In the genomic region with DNA sequence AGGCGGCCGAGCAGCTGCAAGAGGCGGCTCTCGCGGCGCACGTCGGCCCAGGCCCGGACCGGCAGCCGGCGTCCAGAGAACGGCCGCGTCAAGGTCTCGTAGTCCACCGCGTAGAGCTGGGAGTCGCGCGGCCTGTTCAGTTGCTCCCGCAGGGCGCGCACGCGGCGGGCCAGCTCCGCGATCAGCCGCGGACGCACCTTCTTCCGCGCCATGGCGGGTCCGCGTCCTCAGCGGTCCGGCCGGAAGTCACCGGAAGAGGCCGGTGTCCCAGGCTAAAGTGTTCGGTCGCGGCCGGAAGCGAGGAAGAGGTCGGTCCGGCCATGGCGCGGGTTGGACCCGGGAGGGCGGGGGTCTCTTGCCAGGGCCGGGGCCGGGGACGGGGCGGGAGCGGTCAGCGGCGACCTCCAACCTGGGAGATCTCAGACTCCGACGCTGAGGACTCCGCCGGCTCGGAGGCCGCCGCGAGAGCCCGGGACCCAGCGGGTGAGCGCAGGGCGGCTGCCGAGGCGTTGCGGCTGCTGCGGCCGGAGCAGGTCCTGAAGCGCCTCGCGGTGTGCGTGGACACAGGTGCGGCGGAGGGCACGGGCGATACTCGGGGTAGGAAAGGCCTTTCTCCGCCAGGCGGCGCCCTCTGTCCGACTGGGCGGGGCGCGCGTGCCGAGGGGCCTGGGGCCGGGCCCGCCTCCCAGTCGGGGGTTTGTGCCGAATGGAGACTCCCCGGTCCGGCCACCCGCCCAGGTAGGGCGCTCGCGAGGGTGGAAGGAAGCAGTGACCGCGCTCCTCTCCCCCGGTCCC, we compare ENCODE assay signal across 1 cellular context.
A peak's percentile ranks its signal among the peaks of the same experiment; 100 is the strongest.
TF ChIP-seq lines count a peak whose summit lies in the region.

A gene (minus strand): TSS at position 227 of the 795 bp plus-strand sequence. CDS start 15 bp downstream, at position 212.

TF ChIP-seq in HepG2, 621 proteins besides CTCF, POLR2A, EP300 and RAD21 (continued from another document):
- TF ChIP-seq, protein P1, sequence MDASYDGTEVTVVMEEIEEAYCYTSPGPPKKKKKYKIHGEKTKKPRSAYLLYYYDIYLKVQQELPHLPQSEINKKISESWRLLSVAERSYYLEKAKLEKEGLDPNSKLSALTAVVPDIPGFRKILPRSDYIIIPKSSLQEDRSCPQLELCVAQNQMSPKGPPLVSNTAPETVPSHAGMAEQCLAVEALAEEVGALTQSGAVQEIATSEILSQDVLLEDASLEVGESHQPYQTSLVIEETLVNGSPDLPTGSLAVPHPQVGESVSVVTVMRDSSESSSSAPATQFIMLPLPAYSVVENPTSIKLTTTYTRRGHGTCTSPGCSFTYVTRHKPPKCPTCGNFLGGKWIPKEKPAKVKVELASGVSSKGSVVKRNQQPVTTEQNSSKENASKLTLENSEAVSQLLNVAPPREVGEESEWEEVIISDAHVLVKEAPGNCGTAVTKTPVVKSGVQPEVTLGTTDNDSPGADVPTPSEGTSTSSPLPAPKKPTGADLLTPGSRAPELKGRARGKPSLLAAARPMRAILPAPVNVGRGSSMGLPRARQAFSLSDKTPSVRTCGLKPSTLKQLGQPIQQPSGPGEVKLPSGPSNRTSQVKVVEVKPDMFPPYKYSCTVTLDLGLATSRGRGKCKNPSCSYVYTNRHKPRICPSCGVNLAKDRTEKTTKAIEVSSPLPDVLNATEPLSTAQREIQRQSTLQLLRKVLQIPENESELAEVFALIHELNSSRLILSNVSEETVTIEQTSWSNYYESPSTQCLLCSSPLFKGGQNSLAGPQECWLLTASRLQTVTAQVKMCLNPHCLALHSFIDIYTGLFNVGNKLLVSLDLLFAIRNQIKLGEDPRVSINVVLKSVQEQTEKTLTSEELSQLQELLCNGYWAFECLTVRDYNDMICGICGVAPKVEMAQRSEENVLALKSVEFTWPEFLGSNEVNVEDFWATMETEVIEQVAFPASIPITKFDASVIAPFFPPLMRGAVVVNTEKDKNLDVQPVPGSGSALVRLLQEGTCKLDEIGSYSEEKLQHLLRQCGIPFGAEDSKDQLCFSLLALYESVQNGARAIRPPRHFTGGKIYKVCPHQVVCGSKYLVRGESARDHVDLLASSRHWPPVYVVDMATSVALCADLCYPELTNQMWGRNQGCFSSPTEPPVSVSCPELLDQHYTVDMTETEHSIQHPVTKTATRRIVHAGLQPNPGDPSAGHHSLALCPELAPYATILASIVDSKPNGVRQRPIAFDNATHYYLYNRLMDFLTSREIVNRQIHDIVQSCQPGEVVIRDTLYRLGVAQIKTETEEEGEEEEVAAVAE (CRISPR knock-in tag; IDR thresholded peaks at IDR 0.05; ENCODE audit: borderline replicate concordance): no peak; the same call in 1 of the 2 replicates
- TF ChIP-seq ZBTB38 (CRISPR knock-in tag; IDR thresholded peaks at IDR 0.05) (peak; percentile 73), SAP130 (CRISPR knock-in tag; IDR thresholded peaks at IDR 0.05; ENCODE audit: low read depth) (peak; percentile 87), REXO4 (CRISPR knock-in tag; IDR thresholded peaks at IDR 0.05; ENCODE audit: borderline replicate concordance) (no peak), JUN (CRISPR knock-in tag; IDR thresholded peaks at IDR 0.05) (0 out of 2 replicates have a peak, but pooled peaks have one; percentile 41), SP4 (CRISPR knock-in tag; IDR thresholded peaks at IDR 0.05) (peak; percentile 67), ZNF879 (CRISPR knock-in tag; IDR thresholded peaks at IDR 0.05) (peak; percentile 81), ARNTL (CRISPR knock-in tag; IDR thresholded peaks at IDR 0.05) (peak; percentile 81), SOX13 (IDR thresholded peaks at IDR 0.05) (no peak), SOX13 (CRISPR knock-in tag; conservative IDR thresholded peaks at IDR 0.05 in 1 of 2, IDR thresholded peaks at IDR 0.05 in 1 of 2) (0 out of 4 replicates have a peak, but pooled peaks of 1 of the 2 experiments have one; percentile 32), SETDB1 (CRISPR knock-in tag; IDR thresholded peaks at IDR 0.05; ENCODE audit: borderline replicate concordance) (no peak), ZNF225 (CRISPR knock-in tag; IDR thresholded peaks at IDR 0.05) (no peak), ZNF616 (CRISPR knock-in tag; IDR thresholded peaks at IDR 0.05; ENCODE audit: low read depth) (peak; percentile 86; the same call in 1 of the 2 replicates), ZFP36L1 (CRISPR knock-in tag; IDR thresholded peaks at IDR 0.05) (peak; percentile 84), FOXC1 (CRISPR knock-in tag; IDR thresholded peaks at IDR 0.05; ENCODE audit: borderline replicate concordance) (peak; percentile 78; the same call in 1 of the 2 replicates), NR2C2 (CRISPR knock-in tag; IDR thresholded peaks at IDR 0.05; ENCODE audit: borderline replicate concordance) (peak; percentile 87), FOXO1 (CRISPR knock-in tag; IDR thresholded peaks at IDR 0.05) (peak; percentile 60; the same call in 1 of the 2 replicates)
- TF ChIP-seq, protein P2, sequence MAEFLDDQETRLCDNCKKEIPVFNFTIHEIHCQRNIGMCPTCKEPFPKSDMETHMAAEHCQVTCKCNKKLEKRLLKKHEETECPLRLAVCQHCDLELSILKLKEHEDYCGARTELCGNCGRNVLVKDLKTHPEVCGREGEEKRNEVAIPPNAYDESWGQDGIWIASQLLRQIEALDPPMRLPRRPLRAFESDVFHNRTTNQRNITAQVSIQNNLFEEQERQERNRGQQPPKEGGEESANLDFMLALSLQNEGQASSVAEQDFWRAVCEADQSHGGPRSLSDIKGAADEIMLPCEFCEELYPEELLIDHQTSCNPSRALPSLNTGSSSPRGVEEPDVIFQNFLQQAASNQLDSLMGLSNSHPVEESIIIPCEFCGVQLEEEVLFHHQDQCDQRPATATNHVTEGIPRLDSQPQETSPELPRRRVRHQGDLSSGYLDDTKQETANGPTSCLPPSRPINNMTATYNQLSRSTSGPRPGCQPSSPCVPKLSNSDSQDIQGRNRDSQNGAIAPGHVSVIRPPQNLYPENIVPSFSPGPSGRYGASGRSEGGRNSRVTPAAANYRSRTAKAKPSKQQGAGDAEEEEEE (CRISPR knock-in tag; IDR thresholded peaks at IDR 0.05; ENCODE audit: borderline replicate concordance): no peak
- TF ChIP-seq, protein P3, sequence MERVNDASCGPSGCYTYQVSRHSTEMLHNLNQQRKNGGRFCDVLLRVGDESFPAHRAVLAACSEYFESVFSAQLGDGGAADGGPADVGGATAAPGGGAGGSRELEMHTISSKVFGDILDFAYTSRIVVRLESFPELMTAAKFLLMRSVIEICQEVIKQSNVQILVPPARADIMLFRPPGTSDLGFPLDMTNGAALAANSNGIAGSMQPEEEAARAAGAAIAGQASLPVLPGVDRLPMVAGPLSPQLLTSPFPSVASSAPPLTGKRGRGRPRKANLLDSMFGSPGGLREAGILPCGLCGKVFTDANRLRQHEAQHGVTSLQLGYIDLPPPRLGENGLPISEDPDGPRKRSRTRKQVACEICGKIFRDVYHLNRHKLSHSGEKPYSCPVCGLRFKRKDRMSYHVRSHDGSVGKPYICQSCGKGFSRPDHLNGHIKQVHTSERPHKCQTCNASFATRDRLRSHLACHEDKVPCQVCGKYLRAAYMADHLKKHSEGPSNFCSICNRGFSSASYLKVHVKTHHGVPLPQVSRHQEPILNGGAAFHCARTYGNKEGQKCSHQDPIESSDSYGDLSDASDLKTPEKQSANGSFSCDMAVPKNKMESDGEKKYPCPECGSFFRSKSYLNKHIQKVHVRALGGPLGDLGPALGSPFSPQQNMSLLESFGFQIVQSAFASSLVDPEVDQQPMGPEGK (CRISPR knock-in tag; IDR thresholded peaks at IDR 0.05): peak; percentile 69
- TF ChIP-seq, protein P4, sequence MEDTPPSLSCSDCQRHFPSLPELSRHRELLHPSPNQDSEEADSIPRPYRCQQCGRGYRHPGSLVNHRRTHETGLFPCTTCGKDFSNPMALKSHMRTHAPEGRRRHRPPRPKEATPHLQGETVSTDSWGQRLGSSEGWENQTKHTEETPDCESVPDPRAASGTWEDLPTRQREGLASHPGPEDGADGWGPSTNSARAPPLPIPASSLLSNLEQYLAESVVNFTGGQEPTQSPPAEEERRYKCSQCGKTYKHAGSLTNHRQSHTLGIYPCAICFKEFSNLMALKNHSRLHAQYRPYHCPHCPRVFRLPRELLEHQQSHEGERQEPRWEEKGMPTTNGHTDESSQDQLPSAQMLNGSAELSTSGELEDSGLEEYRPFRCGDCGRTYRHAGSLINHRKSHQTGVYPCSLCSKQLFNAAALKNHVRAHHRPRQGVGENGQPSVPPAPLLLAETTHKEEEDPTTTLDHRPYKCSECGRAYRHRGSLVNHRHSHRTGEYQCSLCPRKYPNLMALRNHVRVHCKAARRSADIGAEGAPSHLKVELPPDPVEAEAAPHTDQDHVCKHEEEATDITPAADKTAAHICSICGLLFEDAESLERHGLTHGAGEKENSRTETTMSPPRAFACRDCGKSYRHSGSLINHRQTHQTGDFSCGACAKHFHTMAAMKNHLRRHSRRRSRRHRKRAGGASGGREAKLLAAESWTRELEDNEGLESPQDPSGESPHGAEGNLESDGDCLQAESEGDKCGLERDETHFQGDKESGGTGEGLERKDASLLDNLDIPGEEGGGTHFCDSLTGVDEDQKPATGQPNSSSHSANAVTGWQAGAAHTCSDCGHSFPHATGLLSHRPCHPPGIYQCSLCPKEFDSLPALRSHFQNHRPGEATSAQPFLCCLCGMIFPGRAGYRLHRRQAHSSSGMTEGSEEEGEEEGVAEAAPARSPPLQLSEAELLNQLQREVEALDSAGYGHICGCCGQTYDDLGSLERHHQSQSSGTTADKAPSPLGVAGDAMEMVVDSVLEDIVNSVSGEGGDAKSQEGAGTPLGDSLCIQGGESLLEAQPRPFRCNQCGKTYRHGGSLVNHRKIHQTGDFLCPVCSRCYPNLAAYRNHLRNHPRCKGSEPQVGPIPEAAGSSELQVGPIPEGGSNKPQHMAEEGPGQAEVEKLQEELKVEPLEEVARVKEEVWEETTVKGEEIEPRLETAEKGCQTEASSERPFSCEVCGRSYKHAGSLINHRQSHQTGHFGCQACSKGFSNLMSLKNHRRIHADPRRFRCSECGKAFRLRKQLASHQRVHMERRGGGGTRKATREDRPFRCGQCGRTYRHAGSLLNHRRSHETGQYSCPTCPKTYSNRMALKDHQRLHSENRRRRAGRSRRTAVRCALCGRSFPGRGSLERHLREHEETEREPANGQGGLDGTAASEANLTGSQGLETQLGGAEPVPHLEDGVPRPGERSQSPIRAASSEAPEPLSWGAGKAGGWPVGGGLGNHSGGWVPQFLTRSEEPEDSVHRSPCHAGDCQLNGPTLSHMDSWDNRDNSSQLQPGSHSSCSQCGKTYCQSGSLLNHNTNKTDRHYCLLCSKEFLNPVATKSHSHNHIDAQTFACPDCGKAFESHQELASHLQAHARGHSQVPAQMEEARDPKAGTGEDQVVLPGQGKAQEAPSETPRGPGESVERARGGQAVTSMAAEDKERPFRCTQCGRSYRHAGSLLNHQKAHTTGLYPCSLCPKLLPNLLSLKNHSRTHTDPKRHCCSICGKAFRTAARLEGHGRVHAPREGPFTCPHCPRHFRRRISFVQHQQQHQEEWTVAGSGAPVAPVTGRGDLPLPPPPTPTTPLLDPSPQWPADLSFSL (CRISPR knock-in tag; IDR thresholded peaks at IDR 0.05): no peak; the same call in 1 of the 2 replicates
- TF ChIP-seq, protein P5, sequence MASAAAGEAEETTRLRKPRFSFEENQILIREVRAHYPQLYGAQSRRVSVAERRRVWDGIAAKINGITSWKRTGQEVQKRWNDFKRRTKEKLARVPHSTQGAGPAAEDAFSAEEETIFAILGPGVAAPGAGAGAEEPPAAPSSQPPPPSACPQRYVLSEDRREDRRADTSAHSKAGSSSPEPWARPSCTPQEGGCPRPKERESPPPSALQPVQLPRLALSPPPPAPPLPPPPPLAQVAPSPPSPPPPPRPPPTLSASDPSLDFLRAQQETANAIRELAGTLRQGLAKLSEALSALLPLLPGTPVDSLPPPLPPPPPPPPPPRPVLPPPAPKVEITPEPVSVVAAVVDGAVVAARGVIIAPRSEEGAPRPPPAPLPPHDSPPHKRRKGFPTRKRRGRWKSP (CRISPR knock-in tag; IDR thresholded peaks at IDR 0.05): peak; percentile 50
- TF ChIP-seq, protein P6, sequence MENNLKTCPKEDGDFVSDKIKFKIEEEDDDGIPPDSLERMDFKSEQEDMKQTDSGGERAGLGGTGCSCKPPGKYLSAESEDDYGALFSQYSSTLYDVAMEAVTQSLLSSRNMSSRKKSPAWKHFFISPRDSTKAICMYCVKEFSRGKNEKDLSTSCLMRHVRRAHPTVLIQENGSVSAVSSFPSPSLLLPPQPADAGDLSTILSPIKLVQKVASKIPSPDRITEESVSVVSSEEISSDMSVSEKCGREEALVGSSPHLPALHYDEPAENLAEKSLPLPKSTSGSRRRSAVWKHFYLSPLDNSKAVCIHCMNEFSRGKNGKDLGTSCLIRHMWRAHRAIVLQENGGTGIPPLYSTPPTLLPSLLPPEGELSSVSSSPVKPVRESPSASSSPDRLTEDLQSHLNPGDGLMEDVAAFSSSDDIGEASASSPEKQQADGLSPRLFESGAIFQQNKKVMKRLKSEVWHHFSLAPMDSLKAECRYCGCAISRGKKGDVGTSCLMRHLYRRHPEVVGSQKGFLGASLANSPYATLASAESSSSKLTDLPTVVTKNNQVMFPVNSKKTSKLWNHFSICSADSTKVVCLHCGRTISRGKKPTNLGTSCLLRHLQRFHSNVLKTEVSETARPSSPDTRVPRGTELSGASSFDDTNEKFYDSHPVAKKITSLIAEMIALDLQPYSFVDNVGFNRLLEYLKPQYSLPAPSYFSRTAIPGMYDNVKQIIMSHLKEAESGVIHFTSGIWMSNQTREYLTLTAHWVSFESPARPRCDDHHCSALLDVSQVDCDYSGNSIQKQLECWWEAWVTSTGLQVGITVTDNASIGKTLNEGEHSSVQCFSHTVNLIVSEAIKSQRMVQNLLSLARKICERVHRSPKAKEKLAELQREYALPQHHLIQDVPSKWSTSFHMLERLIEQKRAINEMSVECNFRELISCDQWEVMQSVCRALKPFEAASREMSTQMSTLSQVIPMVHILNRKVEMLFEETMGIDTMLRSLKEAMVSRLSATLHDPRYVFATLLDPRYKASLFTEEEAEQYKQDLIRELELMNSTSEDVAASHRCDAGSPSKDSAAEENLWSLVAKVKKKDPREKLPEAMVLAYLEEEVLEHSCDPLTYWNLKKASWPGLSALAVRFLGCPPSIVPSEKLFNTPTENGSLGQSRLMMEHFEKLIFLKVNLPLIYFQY (CRISPR knock-in tag; IDR thresholded peaks at IDR 0.05; ENCODE audit: borderline replicate concordance): 0 out of 2 replicates have a peak, but pooled peaks have one; percentile 15
